ENCODE assay signal across 14 cellular contexts in the genomic region with DNA sequence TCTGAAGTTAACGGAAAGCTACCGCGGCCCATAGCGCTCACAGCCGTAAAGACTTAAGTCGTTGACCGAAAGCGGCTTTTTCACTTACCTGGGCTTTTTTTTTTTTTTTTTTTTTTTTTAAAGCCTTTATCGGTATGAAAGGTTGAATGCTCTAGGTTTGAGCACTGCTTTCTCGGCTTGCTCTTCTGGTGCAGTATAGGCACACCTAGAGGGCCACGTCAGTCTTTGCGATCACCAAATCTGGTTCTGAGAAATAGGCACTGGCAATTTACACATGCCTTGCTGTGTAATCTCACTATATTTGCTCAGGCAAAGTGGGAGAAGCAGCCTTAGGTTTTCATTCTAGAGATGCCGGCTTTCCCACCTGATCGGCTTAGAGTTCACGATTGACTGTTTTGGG. TPM values are rescaled to one million over a fixed set of nuclear protein-coding genes. Genes with fewer than 3 reads are reported as not detected.
DNase-seq lines count a peak whose midpoint lies in the region; ATAC-seq lines count a peak whose summit lies in the region.
"Not testable (repeated sequence)": the region's sequence is repeated elsewhere in the genome, so short reads cannot be mapped to it uniquely, and the experiment has no call there.
"Had no signal": no experiment of that assay in that cellular context is flagged by ENCODE, and none has a peak within 500 bp of the region (broad histone marks: within the 10 kb centered on the region; RNA-seq: fewer than 3 reads in every experiment).

No MANE protein-coding gene starts in this region.

- not testable (repeated sequence) for H3K9me3 Mint-ChIP-seq in activated CD8-positive, alpha-beta memory T cell treated with anti-CD3 and anti-CD28 coated beads, Interleukin-2, amount 10 ng/mL, durations not matched to agents 7 days and 5 days (ENCODE audit: low read depth); stimulated activated memory B cell treated with anti-CD40 and anti-IgM and Interleukin-4, amounts not matched to agents 10 μg/mL and 1 μg/mL and 100 μg/mL, for 72 hours

- intact Hi-C loops in left ventricle myocardium superior (cut with micrococcal nuclease), result not testable (repeated sequence)

- not testable (repeated sequence) for H3K36me3 Mint-ChIP-seq in activated CD8-positive, alpha-beta memory T cell treated with anti-CD3 and anti-CD28 coated beads, Interleukin-2, amount 10 ng/mL, durations not matched to agents 7 days and 5 days; stimulated activated memory B cell treated with anti-CD40 and anti-IgM and Interleukin-4, amounts not matched to agents 10 μg/mL and 1 μg/mL and 100 μg/mL, for 72 hours

- H3K27ac Mint-ChIP-seq in activated CD8-positive, alpha-beta memory T cell treated with anti-CD3 and anti-CD28 coated beads, Interleukin-2, amount 10 ng/mL, durations not matched to agents 7 days and 5 days; stimulated activated memory B cell treated with anti-CD40 and anti-IgM and Interleukin-4, amounts not matched to agents 10 μg/mL and 1 μg/mL and 100 μg/mL, for 72 hours: not testable (repeated sequence)

- H3K4me3 Mint-ChIP-seq in activated CD8-positive, alpha-beta memory T cell treated with anti-CD3 and anti-CD28 coated beads, Interleukin-2, amount 10 ng/mL, durations not matched to agents 7 days and 5 days; stimulated activated memory B cell treated with anti-CD40 and anti-IgM and Interleukin-4, amounts not matched to agents 10 μg/mL and 1 μg/mL and 100 μg/mL, for 72 hours: not testable (repeated sequence)

- H3K4me1 Mint-ChIP-seq in activated CD8-positive, alpha-beta memory T cell treated with anti-CD3 and anti-CD28 coated beads, Interleukin-2, amount 10 ng/mL, durations not matched to agents 7 days and 5 days; stimulated activated memory B cell treated with anti-CD40 and anti-IgM and Interleukin-4, amounts not matched to agents 10 μg/mL and 1 μg/mL and 100 μg/mL, for 72 hours: not testable (repeated sequence)

- not testable (repeated sequence) for H3K27me3 Mint-ChIP-seq in activated CD8-positive, alpha-beta memory T cell treated with anti-CD3 and anti-CD28 coated beads, Interleukin-2, amount 10 ng/mL, durations not matched to agents 7 days and 5 days; stimulated activated memory B cell treated with anti-CD40 and anti-IgM and Interleukin-4, amounts not matched to agents 10 μg/mL and 1 μg/mL and 100 μg/mL, for 72 hours

- not testable (repeated sequence) for DNase-seq in activated CD8-positive, alpha-beta memory T cell treated with anti-CD3 and anti-CD28 coated beads, Interleukin-2, amount 10 ng/mL, durations not matched to agents 7 days and 5 days; left ventricle myocardium superior

- ATAC-seq in GM18499 (IDR thresholded peaks at IDR 0.05; ENCODE audit: insufficient read depth, unreplicated experiment), result peak; percentile 3
- ATAC-seq in GM19372 (IDR thresholded peaks at IDR 0.05; ENCODE audit: low read depth, unreplicated experiment), result peak; percentile 8
- peak; percentile 11 for ATAC-seq in GM21723 (IDR thresholded peaks at IDR 0.05; ENCODE audit: unreplicated experiment)
- ATAC-seq in HG02981 (IDR thresholded peaks at IDR 0.05; ENCODE audit: unreplicated experiment), result peak; percentile 3
- ATAC-seq in HG03521 (IDR thresholded peaks at IDR 0.05; ENCODE audit: unreplicated experiment), result peak; percentile 6
- peak; percentile 12 for ATAC-seq in activated CD8-positive, alpha-beta memory T cell treated with anti-CD3 and anti-CD28 coated beads, Interleukin-2, amount 10 ng/mL, durations not matched to agents 7 days and 5 days
- ATAC-seq in left ventricle myocardium superior, result peak; percentile 5
- ATAC-seq in stimulated activated memory B cell treated with anti-CD40 and anti-IgM and Interleukin-4, amounts not matched to agents 10 μg/mL and 1 μg/mL and 100 μg/mL, for 72 hours, result peak; percentile 4

- CTCF ChIA-PET in activated CD8-positive, alpha-beta memory T cell treated with anti-CD3 and anti-CD28 coated beads, Interleukin-2, amount 10 ng/mL, durations not matched to agents 7 days and 5 days (lab: Charles Lee), result not testable (repeated sequence)

RNA-seq across cellular contexts. Expression of a gene that starts 50.6 kb away (rescaled TPM):
- under 1 TPM in 1 of 2 experiments, not detected in 1; 0.70 TPM for total RNA-seq in activated CD8-positive, alpha-beta memory T cell treated with anti-CD3 and anti-CD28 coated beads, Interleukin-2, amount 10 ng/mL, durations not matched to agents 7 days and 5 days
- 1.1 TPM for total RNA-seq in left ventricle myocardium superior
- total RNA-seq: activated naive CD8-positive, alpha-beta T cell treated with anti-CD3 and anti-CD28 coated beads for 36 hours; Caco-2; dermis microvascular lymphatic vessel endothelial cell; GM23248; HFFc6; neural crest cell had no signal
